ENCODE assay signal across 1 cellular context in the genomic region with DNA sequence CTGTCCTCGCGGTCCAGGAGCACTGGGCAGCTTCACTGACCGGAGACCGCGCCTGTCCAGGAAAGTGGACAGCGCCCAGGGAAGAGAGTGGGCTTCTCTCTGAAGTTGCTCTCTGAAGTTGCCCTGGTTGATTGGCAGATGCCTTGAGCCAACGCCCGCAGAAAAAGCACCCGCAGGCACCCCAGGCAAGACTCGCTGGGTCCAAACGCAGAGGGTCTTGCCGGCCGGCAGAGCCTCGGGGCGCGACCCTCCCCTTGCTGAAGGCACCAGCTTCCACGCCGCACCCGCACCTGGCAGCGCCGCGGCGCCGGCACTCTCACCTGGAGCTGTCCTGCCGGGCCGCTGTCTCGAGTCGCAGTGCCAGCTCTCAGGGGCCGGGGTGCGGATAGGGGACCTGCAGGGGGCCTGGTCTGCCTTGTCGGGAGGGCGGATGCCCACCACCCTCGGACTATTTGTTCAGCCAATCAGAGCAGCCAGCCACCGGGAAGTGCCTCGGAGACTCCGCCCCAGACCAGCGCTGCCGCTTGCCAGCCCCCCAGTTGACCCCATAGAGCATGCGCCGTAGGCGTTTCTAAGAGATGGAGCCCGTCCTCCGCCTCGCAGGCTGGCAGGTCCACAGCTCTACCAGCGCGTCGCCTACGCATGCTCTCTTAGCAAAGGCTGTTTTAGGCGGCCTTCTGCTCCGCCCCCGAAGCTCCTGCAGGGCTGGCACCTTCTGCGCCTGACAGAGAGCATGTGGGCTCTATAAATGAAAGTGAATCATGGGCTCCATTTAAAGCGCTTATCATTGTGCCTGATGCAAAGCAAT.
TF ChIP-seq lines count a peak whose summit lies in the region.

A gene (minus strand): TSS at position 359 of the 808 bp plus-strand sequence. CDS start 4,127 bp downstream, outside the sequence.

TF ChIP-seq in HepG2, 621 proteins besides CTCF, POLR2A, EP300 and RAD21 (continued from another document):
- TF ChIP-seq, protein P1, sequence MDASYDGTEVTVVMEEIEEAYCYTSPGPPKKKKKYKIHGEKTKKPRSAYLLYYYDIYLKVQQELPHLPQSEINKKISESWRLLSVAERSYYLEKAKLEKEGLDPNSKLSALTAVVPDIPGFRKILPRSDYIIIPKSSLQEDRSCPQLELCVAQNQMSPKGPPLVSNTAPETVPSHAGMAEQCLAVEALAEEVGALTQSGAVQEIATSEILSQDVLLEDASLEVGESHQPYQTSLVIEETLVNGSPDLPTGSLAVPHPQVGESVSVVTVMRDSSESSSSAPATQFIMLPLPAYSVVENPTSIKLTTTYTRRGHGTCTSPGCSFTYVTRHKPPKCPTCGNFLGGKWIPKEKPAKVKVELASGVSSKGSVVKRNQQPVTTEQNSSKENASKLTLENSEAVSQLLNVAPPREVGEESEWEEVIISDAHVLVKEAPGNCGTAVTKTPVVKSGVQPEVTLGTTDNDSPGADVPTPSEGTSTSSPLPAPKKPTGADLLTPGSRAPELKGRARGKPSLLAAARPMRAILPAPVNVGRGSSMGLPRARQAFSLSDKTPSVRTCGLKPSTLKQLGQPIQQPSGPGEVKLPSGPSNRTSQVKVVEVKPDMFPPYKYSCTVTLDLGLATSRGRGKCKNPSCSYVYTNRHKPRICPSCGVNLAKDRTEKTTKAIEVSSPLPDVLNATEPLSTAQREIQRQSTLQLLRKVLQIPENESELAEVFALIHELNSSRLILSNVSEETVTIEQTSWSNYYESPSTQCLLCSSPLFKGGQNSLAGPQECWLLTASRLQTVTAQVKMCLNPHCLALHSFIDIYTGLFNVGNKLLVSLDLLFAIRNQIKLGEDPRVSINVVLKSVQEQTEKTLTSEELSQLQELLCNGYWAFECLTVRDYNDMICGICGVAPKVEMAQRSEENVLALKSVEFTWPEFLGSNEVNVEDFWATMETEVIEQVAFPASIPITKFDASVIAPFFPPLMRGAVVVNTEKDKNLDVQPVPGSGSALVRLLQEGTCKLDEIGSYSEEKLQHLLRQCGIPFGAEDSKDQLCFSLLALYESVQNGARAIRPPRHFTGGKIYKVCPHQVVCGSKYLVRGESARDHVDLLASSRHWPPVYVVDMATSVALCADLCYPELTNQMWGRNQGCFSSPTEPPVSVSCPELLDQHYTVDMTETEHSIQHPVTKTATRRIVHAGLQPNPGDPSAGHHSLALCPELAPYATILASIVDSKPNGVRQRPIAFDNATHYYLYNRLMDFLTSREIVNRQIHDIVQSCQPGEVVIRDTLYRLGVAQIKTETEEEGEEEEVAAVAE (CRISPR knock-in tag; IDR thresholded peaks at IDR 0.05; ENCODE audit: borderline replicate concordance) = no peak
- TF ChIP-seq ZNF441 (CRISPR knock-in tag; IDR thresholded peaks at IDR 0.05; ENCODE audit: borderline replicate concordance) = peak; percentile 95
- TF ChIP-seq, protein P2, sequence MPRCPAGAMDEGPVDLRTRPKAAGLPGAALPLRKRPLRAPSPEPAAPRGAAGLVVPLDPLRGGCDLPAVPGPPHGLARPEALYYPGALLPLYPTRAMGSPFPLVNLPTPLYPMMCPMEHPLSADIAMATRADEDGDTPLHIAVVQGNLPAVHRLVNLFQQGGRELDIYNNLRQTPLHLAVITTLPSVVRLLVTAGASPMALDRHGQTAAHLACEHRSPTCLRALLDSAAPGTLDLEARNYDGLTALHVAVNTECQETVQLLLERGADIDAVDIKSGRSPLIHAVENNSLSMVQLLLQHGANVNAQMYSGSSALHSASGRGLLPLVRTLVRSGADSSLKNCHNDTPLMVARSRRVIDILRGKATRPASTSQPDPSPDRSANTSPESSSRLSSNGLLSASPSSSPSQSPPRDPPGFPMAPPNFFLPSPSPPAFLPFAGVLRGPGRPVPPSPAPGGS (CRISPR knock-in tag; IDR thresholded peaks at IDR 0.05) = no peak; the same call in 1 of the 2 replicates
- no peak; the same call in 1 of the 2 replicates for TF ChIP-seq MEIS2 (CRISPR knock-in tag; IDR thresholded peaks at IDR 0.05)
- no peak for TF ChIP-seq FOXA3 (CRISPR knock-in tag; IDR thresholded peaks at IDR 0.05)
- TF ChIP-seq ZNF234 (CRISPR knock-in tag; conservative IDR thresholded peaks at IDR 0.05) = no peak
- TF ChIP-seq, protein P3, sequence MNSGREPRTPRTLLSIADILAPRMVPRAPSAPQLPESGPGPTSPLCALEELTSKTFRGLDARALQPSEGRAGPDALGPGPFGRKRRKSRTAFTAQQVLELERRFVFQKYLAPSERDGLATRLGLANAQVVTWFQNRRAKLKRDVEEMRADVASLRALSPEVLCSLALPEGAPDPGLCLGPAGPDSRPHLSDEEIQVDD (CRISPR knock-in tag; IDR thresholded peaks at IDR 0.05; ENCODE audit: borderline replicate concordance) = 0 out of 2 replicates have a peak, but pooled peaks have one; percentile 7
- no peak for TF ChIP-seq ZFP36 (IDR thresholded peaks at IDR 0.05; ENCODE audit: borderline replicate concordance, low read depth, low read length, partially characterized antibody)
- no peak for TF ChIP-seq NR3C1 (CRISPR knock-in tag; IDR thresholded peaks at IDR 0.05)
- no peak; the same call in 1 of the 2 replicates for TF ChIP-seq CHCHD3 (CRISPR knock-in tag; IDR thresholded peaks at IDR 0.05)
- TF ChIP-seq HNRNPUL1 (IDR thresholded peaks at IDR 0.05; ENCODE audit: low read depth, low read length) = no peak
- no peak for TF ChIP-seq TOE1 (CRISPR knock-in tag; IDR thresholded peaks at IDR 0.05)
- TF ChIP-seq MIER2 (CRISPR knock-in tag; IDR thresholded peaks at IDR 0.05) = no peak
- no peak for TF ChIP-seq KLF11 (CRISPR knock-in tag; IDR thresholded peaks at IDR 0.05)
- no peak for TF ChIP-seq SSRP1 (CRISPR knock-in tag; IDR thresholded peaks at IDR 0.05)
- TF ChIP-seq ZNF614 (CRISPR knock-in tag; IDR thresholded peaks at IDR 0.05; ENCODE audit: borderline replicate concordance) = 0 out of 2 replicates have a peak, but pooled peaks have one; percentile 10
- TF ChIP-seq, protein P4, sequence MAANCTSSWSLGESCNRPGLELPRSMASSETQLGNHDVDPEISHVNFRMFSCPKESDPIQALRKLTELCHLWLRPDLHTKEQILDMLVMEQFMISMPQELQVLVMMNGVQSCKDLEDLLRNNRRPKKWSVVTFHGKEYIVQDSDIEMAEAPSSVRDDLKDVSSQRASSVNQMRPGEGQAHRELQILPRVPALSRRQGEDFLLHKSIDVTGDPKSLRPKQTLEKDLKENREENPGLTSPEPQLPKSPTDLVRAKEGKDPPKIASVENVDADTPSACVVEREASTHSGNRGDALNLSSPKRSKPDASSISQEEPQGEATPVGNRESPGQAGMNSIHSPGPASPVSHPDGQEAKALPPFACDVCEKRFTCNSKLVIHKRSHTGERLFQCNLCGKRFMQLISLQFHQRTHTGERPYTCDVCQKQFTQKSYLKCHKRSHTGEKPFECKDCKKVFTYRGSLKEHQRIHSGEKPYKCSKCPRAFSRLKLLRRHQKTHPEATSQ (CRISPR knock-in tag; IDR thresholded peaks at IDR 0.05; ENCODE audit: borderline replicate concordance) = peak; percentile 57; the same call in 1 of the 2 replicates
- TF ChIP-seq RBAK (CRISPR knock-in tag; IDR thresholded peaks at IDR 0.05) = no peak
- TF ChIP-seq, protein P5, sequence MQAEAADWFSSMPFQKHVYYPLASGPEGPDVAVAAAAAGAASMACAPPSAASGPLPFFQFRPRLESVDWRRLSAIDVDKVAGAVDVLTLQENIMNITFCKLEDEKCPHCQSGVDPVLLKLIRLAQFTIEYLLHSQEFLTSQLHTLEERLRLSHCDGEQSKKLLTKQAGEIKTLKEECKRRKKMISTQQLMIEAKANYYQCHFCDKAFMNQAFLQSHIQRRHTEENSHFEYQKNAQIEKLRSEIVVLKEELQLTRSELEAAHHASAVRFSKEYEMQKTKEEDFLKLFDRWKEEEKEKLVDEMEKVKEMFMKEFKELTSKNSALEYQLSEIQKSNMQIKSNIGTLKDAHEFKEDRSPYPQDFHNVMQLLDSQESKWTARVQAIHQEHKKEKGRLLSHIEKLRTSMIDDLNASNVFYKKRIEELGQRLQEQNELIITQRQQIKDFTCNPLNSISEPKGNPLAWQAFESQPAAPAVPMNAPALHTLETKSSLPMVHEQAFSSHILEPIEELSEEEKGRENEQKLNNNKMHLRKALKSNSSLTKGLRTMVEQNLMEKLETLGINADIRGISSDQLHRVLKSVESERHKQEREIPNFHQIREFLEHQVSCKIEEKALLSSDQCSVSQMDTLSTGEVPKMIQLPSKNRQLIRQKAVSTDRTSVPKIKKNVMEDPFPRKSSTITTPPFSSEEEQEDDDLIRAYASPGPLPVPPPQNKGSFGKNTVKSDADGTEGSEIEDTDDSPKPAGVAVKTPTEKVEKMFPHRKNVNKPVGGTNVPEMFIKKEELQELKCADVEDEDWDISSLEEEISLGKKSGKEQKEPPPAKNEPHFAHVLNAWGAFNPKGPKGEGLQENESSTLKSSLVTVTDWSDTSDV (CRISPR knock-in tag; IDR thresholded peaks at IDR 0.05) = no peak
- peak; percentile 93 for TF ChIP-seq ZNF296 (CRISPR knock-in tag; conservative IDR thresholded peaks at IDR 0.05)
- TF ChIP-seq SAFB2 (CRISPR knock-in tag; IDR thresholded peaks at IDR 0.05; ENCODE audit: borderline replicate concordance, low read depth) = no peak
- TF ChIP-seq, protein P6, sequence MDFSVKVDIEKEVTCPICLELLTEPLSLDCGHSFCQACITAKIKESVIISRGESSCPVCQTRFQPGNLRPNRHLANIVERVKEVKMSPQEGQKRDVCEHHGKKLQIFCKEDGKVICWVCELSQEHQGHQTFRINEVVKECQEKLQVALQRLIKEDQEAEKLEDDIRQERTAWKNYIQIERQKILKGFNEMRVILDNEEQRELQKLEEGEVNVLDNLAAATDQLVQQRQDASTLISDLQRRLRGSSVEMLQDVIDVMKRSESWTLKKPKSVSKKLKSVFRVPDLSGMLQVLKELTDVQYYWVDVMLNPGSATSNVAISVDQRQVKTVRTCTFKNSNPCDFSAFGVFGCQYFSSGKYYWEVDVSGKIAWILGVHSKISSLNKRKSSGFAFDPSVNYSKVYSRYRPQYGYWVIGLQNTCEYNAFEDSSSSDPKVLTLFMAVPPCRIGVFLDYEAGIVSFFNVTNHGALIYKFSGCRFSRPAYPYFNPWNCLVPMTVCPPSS (IDR thresholded peaks at IDR 0.05) = no peak
- TF ChIP-seq, protein P7, sequence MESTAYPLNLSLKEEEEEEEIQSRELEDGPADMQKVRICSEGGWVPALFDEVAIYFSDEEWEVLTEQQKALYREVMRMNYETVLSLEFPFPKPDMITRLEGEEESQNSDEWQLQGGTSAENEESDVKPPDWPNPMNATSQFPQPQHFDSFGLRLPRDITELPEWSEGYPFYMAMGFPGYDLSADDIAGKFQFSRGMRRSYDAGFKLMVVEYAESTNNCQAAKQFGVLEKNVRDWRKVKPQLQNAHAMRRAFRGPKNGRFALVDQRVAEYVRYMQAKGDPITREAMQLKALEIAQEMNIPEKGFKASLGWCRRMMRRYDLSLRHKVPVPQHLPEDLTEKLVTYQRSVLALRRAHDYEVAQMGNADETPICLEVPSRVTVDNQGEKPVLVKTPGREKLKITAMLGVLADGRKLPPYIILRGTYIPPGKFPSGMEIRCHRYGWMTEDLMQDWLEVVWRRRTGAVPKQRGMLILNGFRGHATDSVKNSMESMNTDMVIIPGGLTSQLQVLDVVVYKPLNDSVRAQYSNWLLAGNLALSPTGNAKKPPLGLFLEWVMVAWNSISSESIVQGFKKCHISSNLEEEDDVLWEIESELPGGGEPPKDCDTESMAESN (CRISPR knock-in tag; conservative IDR thresholded peaks at IDR 0.05) = no peak
- TF ChIP-seq SRF (IDR thresholded peaks at IDR 0.05; ENCODE audit: low read depth, low read length) = no peak
- TF ChIP-seq, protein P8, sequence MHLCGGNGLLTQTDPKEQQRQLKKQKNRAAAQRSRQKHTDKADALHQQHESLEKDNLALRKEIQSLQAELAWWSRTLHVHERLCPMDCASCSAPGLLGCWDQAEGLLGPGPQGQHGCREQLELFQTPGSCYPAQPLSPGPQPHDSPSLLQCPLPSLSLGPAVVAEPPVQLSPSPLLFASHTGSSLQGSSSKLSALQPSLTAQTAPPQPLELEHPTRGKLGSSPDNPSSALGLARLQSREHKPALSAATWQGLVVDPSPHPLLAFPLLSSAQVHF (CRISPR knock-in tag; IDR thresholded peaks at IDR 0.05) = no peak
- TF ChIP-seq, protein P9, sequence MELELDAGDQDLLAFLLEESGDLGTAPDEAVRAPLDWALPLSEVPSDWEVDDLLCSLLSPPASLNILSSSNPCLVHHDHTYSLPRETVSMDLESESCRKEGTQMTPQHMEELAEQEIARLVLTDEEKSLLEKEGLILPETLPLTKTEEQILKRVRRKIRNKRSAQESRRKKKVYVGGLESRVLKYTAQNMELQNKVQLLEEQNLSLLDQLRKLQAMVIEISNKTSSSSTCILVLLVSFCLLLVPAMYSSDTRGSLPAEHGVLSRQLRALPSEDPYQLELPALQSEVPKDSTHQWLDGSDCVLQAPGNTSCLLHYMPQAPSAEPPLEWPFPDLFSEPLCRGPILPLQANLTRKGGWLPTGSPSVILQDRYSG (CRISPR knock-in tag; IDR thresholded peaks at IDR 0.05) = no peak
- no peak for TF ChIP-seq ZNF569 (CRISPR knock-in tag; IDR thresholded peaks at IDR 0.05; ENCODE audit: borderline replicate concordance)
- TF ChIP-seq NPAS2 (CRISPR knock-in tag; IDR thresholded peaks at IDR 0.05; ENCODE audit: borderline replicate concordance) = no peak
- TF ChIP-seq ZNF326 (CRISPR knock-in tag; IDR thresholded peaks at IDR 0.05; ENCODE audit: borderline replicate concordance) = no peak
- TF ChIP-seq NR1H2 (CRISPR knock-in tag; IDR thresholded peaks at IDR 0.05; ENCODE audit: borderline replicate concordance, low read depth) = no peak
- TF ChIP-seq TCF7L2 (IDR thresholded peaks at IDR 0.05; ENCODE audit: low read depth, low read length) = no peak
- no peak for TF ChIP-seq ZNF121 (CRISPR knock-in tag; IDR thresholded peaks at IDR 0.05)
- TF ChIP-seq, protein P10, sequence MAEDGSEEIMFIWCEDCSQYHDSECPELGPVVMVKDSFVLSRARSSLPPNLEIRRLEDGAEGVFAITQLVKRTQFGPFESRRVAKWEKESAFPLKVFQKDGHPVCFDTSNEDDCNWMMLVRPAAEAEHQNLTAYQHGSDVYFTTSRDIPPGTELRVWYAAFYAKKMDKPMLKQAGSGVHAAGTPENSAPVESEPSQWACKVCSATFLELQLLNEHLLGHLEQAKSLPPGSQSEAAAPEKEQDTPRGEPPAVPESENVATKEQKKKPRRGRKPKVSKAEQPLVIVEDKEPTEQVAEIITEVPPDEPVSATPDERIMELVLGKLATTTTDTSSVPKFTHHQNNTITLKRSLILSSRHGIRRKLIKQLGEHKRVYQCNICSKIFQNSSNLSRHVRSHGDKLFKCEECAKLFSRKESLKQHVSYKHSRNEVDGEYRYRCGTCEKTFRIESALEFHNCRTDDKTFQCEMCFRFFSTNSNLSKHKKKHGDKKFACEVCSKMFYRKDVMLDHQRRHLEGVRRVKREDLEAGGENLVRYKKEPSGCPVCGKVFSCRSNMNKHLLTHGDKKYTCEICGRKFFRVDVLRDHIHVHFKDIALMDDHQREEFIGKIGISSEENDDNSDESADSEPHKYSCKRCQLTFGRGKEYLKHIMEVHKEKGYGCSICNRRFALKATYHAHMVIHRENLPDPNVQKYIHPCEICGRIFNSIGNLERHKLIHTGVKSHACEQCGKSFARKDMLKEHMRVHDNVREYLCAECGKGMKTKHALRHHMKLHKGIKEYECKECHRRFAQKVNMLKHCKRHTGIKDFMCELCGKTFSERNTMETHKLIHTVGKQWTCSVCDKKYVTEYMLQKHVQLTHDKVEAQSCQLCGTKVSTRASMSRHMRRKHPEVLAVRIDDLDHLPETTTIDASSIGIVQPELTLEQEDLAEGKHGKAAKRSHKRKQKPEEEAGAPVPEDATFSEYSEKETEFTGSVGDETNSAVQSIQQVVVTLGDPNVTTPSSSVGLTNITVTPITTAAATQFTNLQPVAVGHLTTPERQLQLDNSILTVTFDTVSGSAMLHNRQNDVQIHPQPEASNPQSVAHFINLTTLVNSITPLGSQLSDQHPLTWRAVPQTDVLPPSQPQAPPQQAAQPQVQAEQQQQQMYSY (CRISPR knock-in tag; IDR thresholded peaks at IDR 0.05) = no peak
- no peak for TF ChIP-seq ZNF883 (CRISPR knock-in tag; IDR thresholded peaks at IDR 0.05; ENCODE audit: not compliant biosample characterization)
- TF ChIP-seq ZNF430 (CRISPR knock-in tag; IDR thresholded peaks at IDR 0.05) = no peak
